ENCODE assay signal across 18 cellular contexts in the genomic region with DNA sequence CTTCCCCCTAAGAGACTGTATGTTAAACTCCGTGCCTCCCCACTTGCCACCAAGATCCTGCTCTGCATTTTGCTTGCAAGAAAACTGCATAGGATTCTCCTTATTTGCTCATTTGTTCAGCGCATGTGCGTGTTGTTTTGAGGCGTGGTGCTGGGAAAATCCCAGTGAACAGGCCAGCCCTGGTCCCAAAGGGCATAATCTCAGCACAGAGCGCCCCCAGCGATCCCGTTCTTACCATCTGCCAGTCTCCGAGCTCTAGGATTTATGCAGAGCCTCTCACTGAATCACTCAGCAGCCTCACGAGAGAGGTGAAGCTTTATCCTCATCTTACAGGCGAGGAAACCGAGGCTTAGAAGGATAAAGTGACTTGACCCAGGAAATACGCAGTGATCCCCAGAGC. TPM values are rescaled to one million over a fixed set of nuclear protein-coding genes. Genes with fewer than 3 reads are reported as not detected.
A peak's percentile ranks its signal among the peaks of the same experiment; 100 is the strongest.
DNase-seq lines count a peak whose midpoint lies in the region; ATAC-seq, FAIRE-seq and TF ChIP-seq lines count a peak whose summit lies in the region.
"Had no signal": no experiment of that assay in that cellular context is flagged by ENCODE, and none has a peak within 500 bp of the region (broad histone marks: within the 10 kb centered on the region; RNA-seq: fewer than 3 reads in every experiment).

No MANE protein-coding gene starts in this region.

- no peak overlapping the region for H3K14ac ChIP-seq in mesenchymal stem cell (ENCODE audit: low read length in 2 of 2)

- no peak for TF ChIP-seq RAD21 in K562 (CRISPR knock-in tag; conservative IDR thresholded peaks at IDR 0.05 in 1 of 2, IDR thresholded peaks at IDR 0.05 in 1 of 2)

- no peaks in the 10 kb centered on the region for H3K9me3 Mint-ChIP-seq in HFFc6
- H3K9me3 Mint-ChIP-seq: activated T-helper 17 cell treated with anti-CD3 and anti-CD28 coated beads, Interleukin-2, amount 50 U/mL, for 72 hours; effector memory CD8-positive, alpha-beta T cell; IgD-negative memory B cell had no signal

- no peaks in the 10 kb centered on the region for H3K79me2 ChIP-seq in K562 (ENCODE audit: control insufficient read depth, insufficient read depth, low read length)

- peaks cover 0 to 38% of the 10 kb centered on the region in 2 experiments; a peak in 3 of 5 replicates for H3K4me1 ChIP-seq in K562 (replicated peaks in 1 of 2; ENCODE audit: control insufficient read depth in 2 of 2, insufficient read depth in 2 of 2, low read length in 2 of 2)
- H3K4me1 ChIP-seq in mesenchymal stem cell (ENCODE audit: control insufficient read depth, insufficient read depth, low read depth, low read length) = peaks cover 2% of the 10 kb centered on the region

- in situ Hi-C loops in K562 (cut with MboI) = loop anchor here (10.0 kb wide), 1 partner anchor 1462 kb away; no protein-coding TSS in a partner anchor

- H2BK15ac ChIP-seq in mesenchymal stem cell (ENCODE audit: low read depth, poor library complexity, severe bottlenecking) = no peak overlapping the region

- peak; percentile 6; the same call in 1 of the 3 replicates for ATAC-seq in K562
- no peak for ATAC-seq in GM21528 (IDR thresholded peaks at IDR 0.05; ENCODE audit: low FRiP score, unreplicated experiment)
- ATAC-seq: activated T-helper 17 cell treated with anti-CD3 and anti-CD28 coated beads, Interleukin-2, amount 50 U/mL, for 72 hours; effector memory CD8-positive, alpha-beta T cell had no signal

- peak overlapping the region; percentile 24; the same call in 1 of the 2 replicates for H3K4me3 Mint-ChIP-seq in HFFc6
- H3K4me3 Mint-ChIP-seq: activated T-helper 17 cell treated with anti-CD3 and anti-CD28 coated beads, Interleukin-2, amount 50 U/mL, for 72 hours; effector memory CD8-positive, alpha-beta T cell; IgD-negative memory B cell had no signal

- FAIRE-seq in K562 (lab: Jason Lieb, UNC) = no peak

- H3K36me3 ChIP-seq in K562 (ENCODE audit: control insufficient read depth, insufficient read depth, low read length) (no peaks in the 10 kb centered on the region), mesenchymal stem cell (ENCODE audit: control insufficient read depth in 1 of 2, insufficient read depth in 2 of 2, low read depth in 1 of 2, low read length in 2 of 2) (no peaks in the 10 kb centered on the region)
- H3K36me3 ChIP-seq: neutrophil had no signal

- H2BK5ac ChIP-seq in mesenchymal stem cell (ENCODE audit: low read depth, low read length, poor library complexity, severe bottlenecking) = no peak overlapping the region

- H3K27me3 Mint-ChIP-seq in HFFc6 (ENCODE audit: insufficient read depth) = no peaks in the 10 kb centered on the region; the same call in none of the 2 replicates

- H2BK120ac ChIP-seq in mesenchymal stem cell (ENCODE audit: low read depth, low read length) = no peak overlapping the region

- no peak; the same call in 1 of the 2 replicates for TF ChIP-seq POLR2A in K562 (conservative IDR thresholded peaks at IDR 0.05)

- H3K9ac ChIP-seq in K562 (ENCODE audit: insufficient read depth in 1 of 2, low read depth in 2 of 2, low read length in 2 of 2) = no peak overlapping the region
- peak overlapping the region; percentile 75 for H3K9ac ChIP-seq in mesenchymal stem cell (ENCODE audit: low read length)

- H3K27ac ChIP-seq in K562 (ENCODE audit: extremely low read depth, low read depth, low read length) = no peak overlapping the region
- no peak overlapping the region for H3K27ac ChIP-seq in mesenchymal stem cell (ENCODE audit: low read length, poor library complexity, severe bottlenecking)
- H3K27ac ChIP-seq: neutrophil had no signal

- H2AFZ ChIP-seq in K562 (ENCODE audit: low read depth, low read length) (no peak overlapping the region), mesenchymal stem cell (ENCODE audit: low read depth, low read length) (no peak overlapping the region)

- TF ChIP-seq CTCF in AG04449 (IDR thresholded peaks at IDR 0.05; ENCODE audit: insufficient read depth, low read length, missing control alignments) (peak; percentile 33), HFFc6 (IDR thresholded peaks at IDR 0.05) (peak; percentile 22; the same call in 1 of the 2 replicates), K562 (IDR thresholded peaks at IDR 0.05 in 2 of 3, conservative IDR thresholded peaks at IDR 0.05 in 1 of 3; ENCODE audit: insufficient read depth in 2 of 3, low read depth in 1 of 3, low read length in 3 of 3) (peak in 2 of 3 experiments; percentile 14 to 18; a peak in 1 of 6 replicates), GM10248 (IDR thresholded peaks at IDR 0.05; ENCODE audit: control extremely low read depth, extremely low read depth, low read depth, missing control alignments) (no peak)

- H3K23ac ChIP-seq in mesenchymal stem cell (ENCODE audit: low read length in 2 of 2) = no peak overlapping the region

- intact Hi-C loops in K562 (cut with micrococcal nuclease) = loop anchor here (10.0 kb wide), 1 partner anchor 982 kb away; no protein-coding TSS in a partner anchor

- H3K9me3 ChIP-seq in K562 (replicated peaks; ENCODE audit: control insufficient read depth, insufficient read depth, low read depth, low read length) (peaks cover 2% of the 10 kb centered on the region; the same call in 1 of the 2 replicates), mesenchymal stem cell (ENCODE audit: control insufficient read depth, low read length) (no peaks in the 10 kb centered on the region)
- H3K9me3 ChIP-seq: neutrophil had no signal

- POLR2A ChIA-PET in AG04449 (lab: Yijun Ruan, JAX) (interaction anchor here (0.7 kb wide), 1 partner anchor 430 kb away, joined by 3 read pairs; no protein-coding TSS in a partner anchor), K562 (lab: Yijun Ruan, JAX) (interaction anchor here (0.7 to 1.2 kb wide), 3 partner anchors 15 to 992 kb away, joined by 3 read pairs; no protein-coding TSS in a partner anchor), HEK293T (lab: Yijun Ruan, JAX) (no interaction called here), GM10248 (lab: Yijun Ruan, JAX) (no interaction called here)

- BruUV-seq in K562 (replicated peaks; lab: Mats Ljungman, UMichigan) = no TSS peak

- H3K4me2 ChIP-seq in K562 (ENCODE audit: insufficient read depth, low read length) (no peak overlapping the region), mesenchymal stem cell (ENCODE audit: low read length, poor library complexity, severe bottlenecking) (no peak overlapping the region)

- H3K4me3 ChIP-seq in AG04449 (ENCODE audit: low read depth, low read length) (no peak overlapping the region), K562 (no peak overlapping the region), mesenchymal stem cell (ENCODE audit: insufficient read depth in 1 of 2, low read depth in 1 of 2, low read length in 2 of 2) (peak overlapping the region in 1 of 2 experiments; percentile 59)
- H3K4me3 ChIP-seq: lung had no signal

- WGBS in K562 (ENCODE audit: insufficient coverage, low coverage, missing lambda C conversion rate) = 11% methylated on average over 12 of the region's 12 CpGs
- WGBS in mesenchymal stem cell = 86% methylated on average over 12 of the region's 12 CpGs

- H4K91ac ChIP-seq in mesenchymal stem cell (ENCODE audit: low read length) = no peak overlapping the region

- H3K27ac Mint-ChIP-seq in HFFc6 = peak overlapping the region; percentile 63
- H3K27ac Mint-ChIP-seq: activated T-helper 17 cell treated with anti-CD3 and anti-CD28 coated beads, Interleukin-2, amount 50 U/mL, for 72 hours; effector memory CD8-positive, alpha-beta T cell; IgD-negative memory B cell had no signal

- H3K27me3 ChIP-seq in K562 (ENCODE audit: control insufficient read depth in 2 of 2, insufficient read depth in 2 of 2, low read length in 2 of 2) (peaks cover 44 to 83% of the 10 kb centered on the region in 2 experiments), mesenchymal stem cell (ENCODE audit: control insufficient read depth in 1 of 2, insufficient read depth in 1 of 2, low read length in 2 of 2) (peaks cover 0 to 85% of the 10 kb centered on the region in 2 experiments)

- H4K8ac ChIP-seq in mesenchymal stem cell (ENCODE audit: low read length) = no peak overlapping the region

- no peaks in the 10 kb centered on the region for H3K79me1 ChIP-seq in mesenchymal stem cell (replicated peaks; ENCODE audit: low read length, poor library complexity, severe bottlenecking)

- CTCF ChIA-PET in AG04449 (lab: Yijun Ruan, JAX) (interaction anchor here (1.2 to 2.6 kb wide), 9 partner anchors 8 to 61 kb away, joined by 3 to 8 read pairs (median 5); a partner anchor contains a TSS), K562 (lab: Yijun Ruan, JAX; ENCODE audit: low intra/inter-chr PET ratio) (interaction anchor here (0.6 kb wide), 1 partner anchor 1422 kb away, joined by 3 read pairs; no protein-coding TSS in a partner anchor), HEK293T (lab: Yijun Ruan, JAX) (no interaction called here), GM10248 (lab: Yijun Ruan, JAX) (interaction anchor here (2.9 kb wide), 1 partner anchor 49 kb away, joined by 10 read pairs; no protein-coding TSS in a partner anchor)

- H2AK5ac ChIP-seq in mesenchymal stem cell (ENCODE audit: low read length, severe bottlenecking) = no peak overlapping the region

- no peak overlapping the region for H3K18ac ChIP-seq in mesenchymal stem cell (ENCODE audit: low read depth in 1 of 2, low read length in 2 of 2)

- peaks cover 33% of the 10 kb centered on the region for H4K20me1 ChIP-seq in K562 (replicated peaks; ENCODE audit: control insufficient read depth, insufficient read depth, low read length)

- DNase-seq in AG04449 (ENCODE audit: low read depth, low spot score) (no peak), HFFc6 (no peak), K562 (ENCODE audit: extremely low read depth in 1 of 4, low spot score in 3 of 4) (peak in 1 of 4 experiments; percentile 41), mesenchymal stem cell (no peak), SIG-M5 (lab: John Stamatoyannopoulos, UW) (no peak), HEK293T (ENCODE audit: extremely low spot score) (no peak), GM10248 (ENCODE audit: extremely low spot score) (no peak)
- DNase-seq: activated CD4-positive, alpha-beta T cell treated with anti-CD3 and anti-CD28 coated beads for 48 hours; effector memory CD8-positive, alpha-beta T cell; NCI-H1417 treated with DMSO at 0.1 percent for 48 hours; stimulated activated CD4-positive, alpha-beta T cell treated with anti-CD3 and anti-CD28 coated beads, Interleukin-15, amount 100 ng/mL, for 24 hours; SW 1271 had no signal

- H3K4ac ChIP-seq in mesenchymal stem cell (ENCODE audit: low read depth in 1 of 2, low read length in 2 of 2) = no peak overlapping the region

- peaks cover 25% of the 10 kb centered on the region; the same call in 1 of the 2 replicates for H3K4me1 Mint-ChIP-seq in HFFc6 (ENCODE audit: low read depth)
- H3K4me1 Mint-ChIP-seq: activated T-helper 17 cell treated with anti-CD3 and anti-CD28 coated beads, Interleukin-2, amount 50 U/mL, for 72 hours; IgD-negative memory B cell had no signal

- no peak overlapping the region for H2BK12ac ChIP-seq in mesenchymal stem cell (ENCODE audit: low read length in 2 of 2)

- no peak for TF ChIP-seq EP300 in K562 (IDR thresholded peaks at IDR 0.05; ENCODE audit: low read length)

- H3K9me1 ChIP-seq in K562 (ENCODE audit: control insufficient read depth, insufficient read depth, low read length) = no peaks in the 10 kb centered on the region

- H3K36me3 Mint-ChIP-seq in HFFc6 (ENCODE audit: low read depth) = no peaks in the 10 kb centered on the region; the same call in 1 of the 2 replicates
- H3K36me3 Mint-ChIP-seq: IgD-negative memory B cell had no signal

RNA-seq across cellular contexts. Expression of a gene that starts 11.5 kb away (rescaled TPM):
- 100 to 1,000 TPM in 4 of 6 experiments, 10 to 100 TPM in 2; 34.0 to 113 (median 102) TPM for total RNA-seq in HFFc6 (2021; fragmentation: NEBNext Ultra II Directional; extraction: Animal tissue kit (Norgen Biotek cat#: 25700))
- not detected in 2 replicates for total RNA-seq in K562 (2011; cell fraction: chromatin; rRNA removed; ENCODE audit: low replicate concordance)
- total RNA-seq in K562 (2011; cell fraction: nucleolus; rRNA removed) = not detected in 2 replicates
- not detected in 2 replicates for total RNA-seq in K562 (2011; cell fraction: nucleoplasm; rRNA removed)
- total RNA-seq in K562 (2014; rRNA removed) = not detected in 2 replicates
- total RNA-seq in K562 (2014; rRNA removed; fragmentation: Illumina TruSeq; extraction: Trizol) = not detected in 2 replicates
- not detected in 2 replicates for total RNA-seq in K562 (2015; rRNA removed; fragmentation: Illumina TruSeq; extraction: Trizol)
- not detected in 2 replicates for total RNA-seq in K562 (2021)
- not detected in 2 replicates for polyA plus RNA-seq in K562 (2011; rRNA removed)
- polyA plus RNA-seq in K562 (2011; cell fraction: cytosol; rRNA removed) = 0.18 TPM in 1 of 2 replicates, not detected in the other
- polyA plus RNA-seq in K562 (2011; cell fraction: nucleus; rRNA removed) = 0.13 TPM in 1 of 2 replicates, not detected in the other
- polyA plus RNA-seq in K562 (2012) = not detected in 2 replicates
- not detected in 2 replicates for polyA plus RNA-seq in K562 (2014; fragmentation: Illumina TruSeq; extraction: Trizol)
- not detected for polyA plus RNA-seq in K562 (2014; fragmentation: Nextera tagmentation; extraction: Ambion mirVana)
- polyA plus RNA-seq in K562 (2014; rRNA removed) = 0.21 TPM in 1 of 2 replicates, not detected in the other
- polyA minus RNA-seq in K562 (2011; rRNA and poly(A)+ RNA removed) = not detected in 2 replicates
- not detected in 2 replicates for polyA minus RNA-seq in K562 (2011; cell fraction: cytosol; rRNA and poly(A)+ RNA removed)
- polyA minus RNA-seq in K562 (2011; cell fraction: nucleus; rRNA and poly(A)+ RNA removed) = not detected in 2 replicates
- 19.5 TPM for polyA plus RNA-seq in mesenchymal stem cell (2013, experiment 1 of 2)
- polyA plus RNA-seq in mesenchymal stem cell (2013, experiment 2 of 2) = 20.1 TPM
- polyA plus RNA-seq: IgD-negative memory B cell had no signal

RNA-seq across cellular contexts. Expression of a gene that starts 35.0 kb away (rescaled TPM):
- 10 to 100 TPM; 28.9 to 33.1 (median 30.6) TPM for total RNA-seq in HFFc6 (2021; fragmentation: NEBNext Ultra II Directional; extraction: Animal tissue kit (Norgen Biotek cat#: 25700))
- 8.0 and 24.6 TPM in 2 replicates for total RNA-seq in K562 (2011; cell fraction: chromatin; rRNA removed; ENCODE audit: low replicate concordance)
- total RNA-seq in K562 (2011; cell fraction: nucleolus; rRNA removed) = 20.2 and 20.4 TPM in 2 replicates
- 10.2 and 12.6 TPM in 2 replicates for total RNA-seq in K562 (2011; cell fraction: nucleoplasm; rRNA removed)
- total RNA-seq in K562 (2014; rRNA removed) (12.4 and 15.8 TPM in 2 replicates), K562 (2014; rRNA removed; fragmentation: Illumina TruSeq; extraction: Trizol) (4.1 and 4.9 TPM in 2 replicates), K562 (2015; rRNA removed; fragmentation: Illumina TruSeq; extraction: Trizol) (8.6 TPM in 2 replicates), K562 (2021) (17.1 and 17.3 TPM in 2 replicates)
- polyA plus RNA-seq in K562 (2011; rRNA removed) (11.3 and 13.1 TPM in 2 replicates), K562 (2014; fragmentation: Illumina TruSeq; extraction: Trizol) (12.8 and 13.1 TPM in 2 replicates), K562 (2014; fragmentation: Nextera tagmentation; extraction: Ambion mirVana) (1 to 10 TPM in 1 of 2 experiments, under 1 TPM in 1; 0.92 to 1.1 TPM), K562 (2014; rRNA removed) (17.8 and 19.5 TPM in 2 replicates)
- polyA plus RNA-seq in K562 (2011; cell fraction: cytosol; rRNA removed) = 10.5 and 18.2 TPM in 2 replicates
- polyA plus RNA-seq in K562 (2011; cell fraction: nucleus; rRNA removed) = 26.0 and 42.0 TPM in 2 replicates
- polyA plus RNA-seq in K562 (2012) = 11.4 and 12.4 TPM in 2 replicates
- polyA minus RNA-seq in K562 (2011; rRNA and poly(A)+ RNA removed) = 3.6 and 4.9 TPM in 2 replicates
- 5.0 and 6.1 TPM in 2 replicates for polyA minus RNA-seq in K562 (2011; cell fraction: cytosol; rRNA and poly(A)+ RNA removed)
- 7.3 and 9.0 TPM in 2 replicates for polyA minus RNA-seq in K562 (2011; cell fraction: nucleus; rRNA and poly(A)+ RNA removed)
- polyA plus RNA-seq in mesenchymal stem cell (2013, experiment 1 of 2) = 11.6 TPM
- 11.6 TPM for polyA plus RNA-seq in mesenchymal stem cell (2013, experiment 2 of 2)

RNA-seq across cellular contexts. Expression of a gene that starts 51.0 kb away (rescaled TPM):
- 10 to 100 TPM; 81.6 to 90.0 (median 87.7) TPM for total RNA-seq in HFFc6 (2021; fragmentation: NEBNext Ultra II Directional; extraction: Animal tissue kit (Norgen Biotek cat#: 25700))
- 28.6 and 94.1 TPM in 2 replicates for total RNA-seq in K562 (2011; cell fraction: chromatin; rRNA removed; ENCODE audit: low replicate concordance)
- total RNA-seq in K562 (2011; cell fraction: nucleolus; rRNA removed) = 70.3 and 71.4 TPM in 2 replicates
- total RNA-seq in K562 (2011; cell fraction: nucleoplasm; rRNA removed) = 51.0 and 57.9 TPM in 2 replicates
- total RNA-seq in K562 (2014; rRNA removed) (116 and 120 TPM in 2 replicates), K562 (2014; rRNA removed; fragmentation: Illumina TruSeq; extraction: Trizol) (49.6 and 59.2 TPM in 2 replicates), K562 (2015; rRNA removed; fragmentation: Illumina TruSeq; extraction: Trizol) (74.3 and 78.1 TPM in 2 replicates), K562 (2021) (108 and 110 TPM in 2 replicates)
- polyA plus RNA-seq in K562 (2011; rRNA removed) (74.7 and 79.2 TPM in 2 replicates), K562 (2014; fragmentation: Illumina TruSeq; extraction: Trizol) (80.6 and 113 TPM in 2 replicates), K562 (2014; fragmentation: Nextera tagmentation; extraction: Ambion mirVana) (10 to 100 TPM; 42.1 to 67.0 TPM), K562 (2014; rRNA removed) (111 and 121 TPM in 2 replicates)
- polyA plus RNA-seq in K562 (2011; cell fraction: cytosol; rRNA removed) = 89.1 and 124 TPM in 2 replicates
- polyA plus RNA-seq in K562 (2011; cell fraction: nucleus; rRNA removed) = 42.9 and 47.3 TPM in 2 replicates
- 42.1 and 72.6 TPM in 2 replicates for polyA plus RNA-seq in K562 (2012)
- 34.5 and 60.2 TPM in 2 replicates for polyA minus RNA-seq in K562 (2011; rRNA and poly(A)+ RNA removed)
- polyA minus RNA-seq in K562 (2011; cell fraction: cytosol; rRNA and poly(A)+ RNA removed) = 23.4 and 42.2 TPM in 2 replicates
- polyA minus RNA-seq in K562 (2011; cell fraction: nucleus; rRNA and poly(A)+ RNA removed) = 14.7 and 15.7 TPM in 2 replicates
- 38.5 TPM for polyA plus RNA-seq in mesenchymal stem cell (2013, experiment 1 of 2)
- polyA plus RNA-seq in mesenchymal stem cell (2013, experiment 2 of 2) = 39.6 TPM

RNA-seq across cellular contexts. Expression of a gene that starts 56.1 kb away (rescaled TPM):
- under 1 TPM in 2 of 6 experiments, not detected in 4; 0.14 to 0.20 TPM for total RNA-seq in HFFc6 (2021; fragmentation: NEBNext Ultra II Directional; extraction: Animal tissue kit (Norgen Biotek cat#: 25700))
- total RNA-seq in K562 (2011; cell fraction: chromatin; rRNA removed; ENCODE audit: low replicate concordance) = not detected in 2 replicates
- not detected in 2 replicates for total RNA-seq in K562 (2011; cell fraction: nucleolus; rRNA removed)
- not detected in 2 replicates for total RNA-seq in K562 (2011; cell fraction: nucleoplasm; rRNA removed)
- total RNA-seq in K562 (2014; rRNA removed) (0.12 TPM in 1 of 2 replicates, not detected in the other), K562 (2014; rRNA removed; fragmentation: Illumina TruSeq; extraction: Trizol) (not detected in 2 replicates), K562 (2015; rRNA removed; fragmentation: Illumina TruSeq; extraction: Trizol) (not detected in 2 replicates), K562 (2021) (not detected in 2 replicates)
- polyA plus RNA-seq in K562 (2011; rRNA removed) (not detected in 2 replicates), K562 (2014; fragmentation: Illumina TruSeq; extraction: Trizol) (not detected in 2 replicates), K562 (2014; fragmentation: Nextera tagmentation; extraction: Ambion mirVana) (not detected), K562 (2014; rRNA removed) (not detected in 2 replicates)
- polyA plus RNA-seq in K562 (2011; cell fraction: cytosol; rRNA removed) = not detected in 2 replicates
- polyA plus RNA-seq in K562 (2011; cell fraction: nucleus; rRNA removed) = not detected in 2 replicates
- polyA plus RNA-seq in K562 (2012) = not detected in 2 replicates
- not detected in 2 replicates for polyA minus RNA-seq in K562 (2011; rRNA and poly(A)+ RNA removed)
- not detected in 2 replicates for polyA minus RNA-seq in K562 (2011; cell fraction: cytosol; rRNA and poly(A)+ RNA removed)
- polyA minus RNA-seq in K562 (2011; cell fraction: nucleus; rRNA and poly(A)+ RNA removed) = not detected in 2 replicates
- 0.03 TPM for polyA plus RNA-seq in mesenchymal stem cell (2013, experiment 1 of 2)
- 0.04 TPM for polyA plus RNA-seq in mesenchymal stem cell (2013, experiment 2 of 2)
- total RNA-seq: activated T-helper 17 cell treated with anti-CD3 and anti-CD28 coated beads, Interleukin-2, amount 50 U/mL, for 72 hours; ureter had no signal
- polyA plus RNA-seq: IgD-negative memory B cell, lung had no signal

Comparison
In these comparisons a context has a peak if more than half of its experiments do, and no peak if none do; other contexts are left out.
1. RNA of a gene that starts 11.5 kb away (total RNA-seq): 34.0 to 113 TPM in HFFc6; not detected in K562; every median in the first group is over 10 times any median in the second.
2. POLR2A ChIA-PET loops: an anchor here in AG04449 (0.7 kb wide) and K562 (0.7 to 1.2 kb wide); none called in HEK293T and GM10248.